ENCODE assay signal across 17 cellular contexts in genomic region chr22:20853236-20853660, GRCh38.
"Had no signal": no experiment of that assay in that cellular context is flagged by ENCODE, and none has a peak within 500 bp of the region (broad histone marks: within the 10 kb centered on the region; RNA-seq: fewer than 3 reads in every experiment).

No MANE protein-coding gene starts in this region.

- H3K9me3 Mint-ChIP-seq: activated B cell treated with CpG ODN at 0.5 μM for 24 hours; activated CD4-positive, alpha-beta T cell treated with anti-CD3 and anti-CD28 coated beads, Interleukin-2, amount 10 ng/mL, durations not matched to agents 24 days and 14 days; activated naive CD8-positive, alpha-beta T cell treated with anti-CD3 and anti-CD28 coated beads for 36 hours; activated T-helper 2 cell treated with anti-CD3 and anti-CD28 coated beads, Interferon-gamma antibody, Interleukin-2, Interleukin-4, amounts not matched to agents 10 μg/mL and 5 μg/mL and 100 μg/mL, durations not matched to agents 14 hours and 24 hours and 36 hours; nephron progenitor cell; stimulated activated naive CD8-positive, alpha-beta T cell treated with anti-CD3 and anti-CD28 coated beads, Interleukin-15, amount 100 ng/mL, for 72 hours had no signal

- DNase-seq: activated B cell treated with CpG ODN at 0.5 μM for 24 hours; activated CD4-positive, alpha-beta T cell treated with anti-CD3 and anti-CD28 coated beads, Interleukin-2, amount 10 ng/mL, durations not matched to agents 24 days and 14 days; activated naive CD8-positive, alpha-beta T cell treated with anti-CD3 and anti-CD28 coated beads for 36 hours; activated T-cell treated with anti-CD3 and anti-CD28 coated beads for 4 hours; anterior cingulate cortex; dorsolateral prefrontal cortex; nephron progenitor cell; ovary; stimulated activated CD4-positive, alpha-beta T cell treated with anti-CD3 and anti-CD28 coated beads, Interleukin-4, amount 100 ng/mL, for 1 hour; stimulated activated CD8-positive, alpha-beta memory T cell treated with anti-CD3 and anti-CD28 coated beads, Interleukin-4, amount 100 ng/mL, for 48 hours; stimulated activated naive CD8-positive, alpha-beta T cell treated with anti-CD3 and anti-CD28 coated beads, Interleukin-15, amount 100 ng/mL, for 72 hours; T-helper 1 cell; testis had no signal

- H3K27ac Mint-ChIP-seq: activated B cell treated with CpG ODN at 0.5 μM for 24 hours; activated CD4-positive, alpha-beta T cell treated with anti-CD3 and anti-CD28 coated beads, Interleukin-2, amount 10 ng/mL, durations not matched to agents 24 days and 14 days; activated naive CD8-positive, alpha-beta T cell treated with anti-CD3 and anti-CD28 coated beads for 36 hours; activated T-helper 2 cell treated with anti-CD3 and anti-CD28 coated beads, Interferon-gamma antibody, Interleukin-2, Interleukin-4, amounts not matched to agents 10 μg/mL and 5 μg/mL and 100 μg/mL, durations not matched to agents 14 hours and 24 hours and 36 hours; nephron progenitor cell; stimulated activated naive CD8-positive, alpha-beta T cell treated with anti-CD3 and anti-CD28 coated beads, Interleukin-15, amount 100 ng/mL, for 72 hours had no signal

- H3K36me3 ChIP-seq: ovary had no signal

- H3K36me3 Mint-ChIP-seq: activated naive CD8-positive, alpha-beta T cell treated with anti-CD3 and anti-CD28 coated beads for 36 hours had no signal

- H3K27ac ChIP-seq: ovary, testis had no signal

- H3K4me3 ChIP-seq: ovary, testis had no signal

- FAIRE-seq: bronchial epithelial cell, endometrium had no signal

- H3K4me3 Mint-ChIP-seq: activated B cell treated with CpG ODN at 0.5 μM for 24 hours; activated CD4-positive, alpha-beta T cell treated with anti-CD3 and anti-CD28 coated beads, Interleukin-2, amount 10 ng/mL, durations not matched to agents 24 days and 14 days; activated naive CD8-positive, alpha-beta T cell treated with anti-CD3 and anti-CD28 coated beads for 36 hours; nephron progenitor cell; stimulated activated naive CD8-positive, alpha-beta T cell treated with anti-CD3 and anti-CD28 coated beads, Interleukin-15, amount 100 ng/mL, for 72 hours had no signal

- H3K9me3 ChIP-seq: ovary, testis had no signal

- ATAC-seq: esophagus mucosa; stimulated activated naive CD8-positive, alpha-beta T cell treated with anti-CD3 and anti-CD28 coated beads, Interleukin-15, amount 100 ng/mL, for 72 hours had no signal

- H3K27me3 ChIP-seq: dorsolateral prefrontal cortex, ovary, testis had no signal

- H3K27me3 Mint-ChIP-seq: activated B cell treated with CpG ODN at 0.5 μM for 24 hours; activated CD4-positive, alpha-beta T cell treated with anti-CD3 and anti-CD28 coated beads, Interleukin-2, amount 10 ng/mL, durations not matched to agents 24 days and 14 days; activated naive CD8-positive, alpha-beta T cell treated with anti-CD3 and anti-CD28 coated beads for 36 hours; stimulated activated naive CD8-positive, alpha-beta T cell treated with anti-CD3 and anti-CD28 coated beads, Interleukin-15, amount 100 ng/mL, for 72 hours had no signal
